In the genomic region with DNA sequence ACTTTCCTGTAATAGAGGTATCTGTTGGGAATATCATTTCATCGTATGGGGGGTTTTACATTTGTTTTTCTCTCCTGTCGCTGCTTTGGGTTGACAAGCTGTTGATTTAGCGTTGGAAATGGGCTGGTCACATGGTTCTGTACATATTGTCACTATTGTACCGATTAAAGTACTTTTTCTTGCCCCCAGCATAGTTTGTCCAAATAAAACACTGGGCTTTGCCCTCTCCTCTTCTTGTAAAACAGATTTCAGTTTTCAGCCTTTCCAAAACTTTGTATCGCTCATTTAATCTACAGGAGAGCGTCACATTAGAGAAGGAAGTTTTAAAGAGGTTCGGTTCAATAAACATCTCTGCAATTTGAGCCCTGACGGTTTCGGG, we compare ENCODE assay signal across 8 cellular contexts. TPM values are rescaled to one million over a fixed set of nuclear protein-coding genes. Genes with fewer than 3 reads are reported as not detected.
DNase-seq lines count a peak whose midpoint lies in the region; ATAC-seq and TF ChIP-seq lines count a peak whose summit lies in the region.

No MANE protein-coding gene starts in this region.

- H3K27me3 Mint-ChIP-seq in natural killer cell treated with Interleukin-12 subunit alpha and Interleukin-12 subunit beta and Interleukin-15 and Interleukin-18, amount 100 ng/mL, for 72 hours = peaks cover 8 to 12% of the 10 kb centered on the region in 2 donors

- peak overlapping the region; percentile 81 for H3K4me3 Mint-ChIP-seq in natural killer cell treated with Interleukin-12 subunit alpha and Interleukin-12 subunit beta and Interleukin-15 and Interleukin-18, amount 100 ng/mL, for 72 hours

- no peak overlapping the region for H2AFZ ChIP-seq in KMS-11 (ENCODE audit: low read depth)

- ATAC-seq in natural killer cell treated with Interleukin-12 subunit alpha and Interleukin-12 subunit beta and Interleukin-15 and Interleukin-18, amount 100 ng/mL, for 72 hours = no peak
- ATAC-seq in GM21529 (IDR thresholded peaks at IDR 0.05; ENCODE audit: unreplicated experiment) (no peak), GM19452 (IDR thresholded peaks at IDR 0.05; ENCODE audit: unreplicated experiment) (no peak)

- peak overlapping the region; percentile 57 for H3K4me3 ChIP-seq in BJ (ENCODE audit: low read depth, low read length)
- no peak overlapping the region for H3K4me3 ChIP-seq in KMS-11 (IDR thresholded peaks at IDR 0.05; ENCODE audit: insufficient read depth, low read depth, low read length)
- H3K4me3 ChIP-seq in colonic mucosa = peak overlapping the region; percentile 49

- H3K9me3 Mint-ChIP-seq in natural killer cell treated with Interleukin-12 subunit alpha and Interleukin-12 subunit beta and Interleukin-15 and Interleukin-18, amount 100 ng/mL, for 72 hours = no peaks in the 10 kb centered on the region

- peak overlapping the region; percentile 99 for H3K9ac ChIP-seq in KMS-11
- peak overlapping the region in 1 of 2 donors; percentile 80 for H3K9ac ChIP-seq in colonic mucosa (ENCODE audit: low read depth in 2 of 2, low read length in 2 of 2)

- H3K27me3 ChIP-seq in BJ (ENCODE audit: control insufficient read depth, insufficient read depth, low read length) (peaks cover 14% of the 10 kb centered on the region), KMS-11 (ENCODE audit: insufficient read depth, low read depth) (peaks cover 17% of the 10 kb centered on the region), colonic mucosa (peaks cover 10% of the 10 kb centered on the region)

- H4K20me1 ChIP-seq in KMS-11 (ENCODE audit: insufficient read depth) = no peaks in the 10 kb centered on the region

- H3K4me1 ChIP-seq in KMS-11 (ENCODE audit: low read depth, poor library complexity, severe bottlenecking) (peaks cover 50% of the 10 kb centered on the region), colonic mucosa (no peaks in the 10 kb centered on the region)

- TF ChIP-seq CTCF in BJ (IDR thresholded peaks at IDR 0.05; ENCODE audit: insufficient read depth, low read depth, low read length) (no peak), KMS-11 (conservative IDR thresholded peaks at IDR 0.05; ENCODE audit: low read depth, low read length) (no peak), colonic mucosa (IDR thresholded peaks at IDR 0.05) (no peak)

- peak overlapping the region; percentile 45 to 62 for H3K27ac Mint-ChIP-seq in natural killer cell treated with Interleukin-12 subunit alpha and Interleukin-12 subunit beta and Interleukin-15 and Interleukin-18, amount 100 ng/mL, for 72 hours

- intact Hi-C loops in colonic mucosa (cut with DNase I) = loop anchor here (5.0 to 10.0 kb wide), 2 partner anchors 323 to 800 kb away; a partner anchor contains a TSS

- CTCF ChIA-PET in BJ (lab: Yijun Ruan, JAX) = interaction anchor here (1.4 kb wide), 1 partner anchor 13 kb away, joined by 3 read pairs; no protein-coding TSS in a partner anchor

- H3K27ac ChIP-seq in KMS-11 (peak overlapping the region; percentile 85), colonic mucosa (peak overlapping the region; percentile 14)

- peaks cover 32 to 48% of the 10 kb centered on the region in 2 donors for H3K4me1 Mint-ChIP-seq in natural killer cell treated with Interleukin-12 subunit alpha and Interleukin-12 subunit beta and Interleukin-15 and Interleukin-18, amount 100 ng/mL, for 72 hours (ENCODE audit: low read depth in 2 of 2)

- DNase-seq in BJ (ENCODE audit: low read depth) = no peak
- no peak for DNase-seq in colonic mucosa
- DNase-seq in natural killer cell treated with Interleukin-12 subunit alpha and Interleukin-12 subunit beta and Interleukin-15 and Interleukin-18, amount 100 ng/mL, for 72 hours (ENCODE audit: low spot score) = no peak
- no peak for DNase-seq in AG08396 (ENCODE audit: low spot score)
- DNase-seq in occipital lobe (lab: John Stamatoyannopoulos, UW) = no peak

- H3K79me2 ChIP-seq in KMS-11 (ENCODE audit: insufficient read depth, low read depth) = peaks cover 79% of the 10 kb centered on the region

- H3K36me3 ChIP-seq in BJ (ENCODE audit: control insufficient read depth, insufficient read depth, low read length) (peaks cover 4% of the 10 kb centered on the region), KMS-11 (ENCODE audit: insufficient read depth) (peaks cover 24% of the 10 kb centered on the region; the same call in 1 of the 2 replicates), colonic mucosa (no peaks in the 10 kb centered on the region)

- peaks cover 12% of the 10 kb centered on the region for H3K36me3 Mint-ChIP-seq in natural killer cell treated with Interleukin-12 subunit alpha and Interleukin-12 subunit beta and Interleukin-15 and Interleukin-18, amount 100 ng/mL, for 72 hours

- POLR2A ChIA-PET in BJ (lab: Charles Lee) = interaction anchor here (0.6 kb wide), 1 partner anchor 9 kb away, joined by 3 read pairs; no protein-coding TSS in a partner anchor

- H3K9me3 ChIP-seq in colonic mucosa = no peaks in the 10 kb centered on the region

- H3K4me2 ChIP-seq in KMS-11 = peak overlapping the region; percentile 96

RNA-seq across cellular contexts. Expression of a gene that starts 4.0 kb away (rescaled TPM):
- polyA plus RNA-seq in BJ (2011; rRNA removed) = 20.3 and 44.3 TPM in 2 replicates
- 23.2 and 36.4 TPM in 2 replicates for polyA minus RNA-seq in BJ (2011; rRNA and poly(A)+ RNA removed)
- total RNA-seq in colonic mucosa (10 to 100 TPM; 23.5 to 28.6 TPM), occipital lobe (138 TPM)
- total RNA-seq in natural killer cell treated with Interleukin-12 subunit alpha and Interleukin-12 subunit beta and Interleukin-15 and Interleukin-18, amount 100 ng/mL, for 72 hours = 10 to 100 TPM; 38.2 to 44.9 TPM

RNA-seq across cellular contexts. Expression of a gene that starts 8.7 kb away (rescaled TPM):
- polyA plus RNA-seq in BJ (2011; rRNA removed) = 20.9 and 45.9 TPM in 2 replicates
- 3.0 and 3.2 TPM in 2 replicates for polyA minus RNA-seq in BJ (2011; rRNA and poly(A)+ RNA removed)
- total RNA-seq in colonic mucosa = 10 to 100 TPM; 41.3 to 45.7 TPM
- 10 to 100 TPM; 50.1 to 55.8 TPM for total RNA-seq in natural killer cell treated with Interleukin-12 subunit alpha and Interleukin-12 subunit beta and Interleukin-15 and Interleukin-18, amount 100 ng/mL, for 72 hours
- 58.6 TPM for total RNA-seq in occipital lobe

RNA-seq across cellular contexts. Expression of a gene that starts 20.4 kb away (rescaled TPM):
- not detected in 2 replicates for polyA plus RNA-seq in BJ (2011; rRNA removed)
- not detected in 2 replicates for polyA minus RNA-seq in BJ (2011; rRNA and poly(A)+ RNA removed)
- not detected for total RNA-seq in colonic mucosa
- total RNA-seq in natural killer cell treated with Interleukin-12 subunit alpha and Interleukin-12 subunit beta and Interleukin-15 and Interleukin-18, amount 100 ng/mL, for 72 hours = under 1 TPM; 0.28 to 0.29 TPM
- total RNA-seq in occipital lobe = 1.2 TPM
